Comparison of ENCODE assay signal across 8 cellular contexts in the genomic region with DNA sequence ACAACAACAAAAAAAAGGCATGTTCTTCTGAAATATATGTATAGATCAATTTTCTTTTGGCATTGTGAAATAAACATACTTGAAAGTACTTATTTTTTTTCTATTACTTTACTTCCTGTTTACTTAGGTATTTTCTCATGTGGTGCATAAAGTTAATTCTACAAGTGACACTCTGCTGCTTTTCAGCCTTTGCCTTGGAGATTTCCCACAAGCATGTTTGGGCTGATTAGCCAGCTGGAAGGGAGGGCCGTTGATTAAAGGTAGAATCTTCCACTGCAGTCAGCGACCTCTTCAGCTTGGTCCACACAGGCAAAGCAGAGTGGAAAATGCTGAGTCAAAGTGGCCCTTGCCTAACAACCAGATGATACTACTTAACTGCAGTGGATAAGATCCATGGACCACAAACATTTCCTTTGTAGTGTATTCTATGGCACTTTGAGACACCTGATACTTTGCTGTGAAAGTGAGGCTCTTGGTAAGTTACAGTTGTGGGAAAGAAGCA.
DNase-seq lines count a peak whose midpoint lies in the region; ATAC-seq, FAIRE-seq and TF ChIP-seq lines count a peak whose summit lies in the region.

No MANE protein-coding gene starts in this region.

- no peaks in the 10 kb centered on the region for H3K4me1 ChIP-seq in trophoblast cell (ENCODE audit: control insufficient read depth in 1 of 2, insufficient read depth in 2 of 2, low read length in 2 of 2)

- peak; percentile 74 for ATAC-seq in GM21381 (IDR thresholded peaks at IDR 0.05; ENCODE audit: unreplicated experiment)

- H2AK5ac ChIP-seq in trophoblast cell (ENCODE audit: low read length), result no peak overlapping the region

- H2AFZ ChIP-seq in trophoblast cell (ENCODE audit: insufficient read depth, low read length, poor library complexity), result no peak overlapping the region

- no peak overlapping the region for H3K27ac Mint-ChIP-seq in activated T-cell treated with anti-CD3 and anti-CD28 coated beads, Interleukin-2, amount 50 U/mL, for 24 hours

- H3K23ac ChIP-seq in trophoblast cell (ENCODE audit: low read length), result no peak overlapping the region

- H3K4me1 Mint-ChIP-seq in activated T-cell treated with anti-CD3 and anti-CD28 coated beads, Interleukin-2, amount 50 U/mL, for 24 hours (ENCODE audit: low read depth), result no peaks in the 10 kb centered on the region

- H3K36me3 ChIP-seq in bronchial epithelial cell (ENCODE audit: control insufficient read depth, insufficient read depth, low read length) (no peaks in the 10 kb centered on the region), trophoblast cell (ENCODE audit: control insufficient read depth in 1 of 2, insufficient read depth in 2 of 2, low read length in 2 of 2) (no peaks in the 10 kb centered on the region)

- no peak overlapping the region for H3K9ac ChIP-seq in trophoblast cell (ENCODE audit: low read length)

- no peak overlapping the region for H2BK5ac ChIP-seq in trophoblast cell (ENCODE audit: low read depth, low read length, poor library complexity)

- no peak overlapping the region for H3K4ac ChIP-seq in trophoblast cell (ENCODE audit: low read depth, low read length)

- H2BK12ac ChIP-seq in trophoblast cell (ENCODE audit: low read length), result no peak overlapping the region

- H4K8ac ChIP-seq in trophoblast cell (ENCODE audit: low read depth, low read length), result no peak overlapping the region

- H4K12ac ChIP-seq in trophoblast cell (ENCODE audit: low read depth, low read length), result no peak overlapping the region

- FAIRE-seq in bronchial epithelial cell (lab: Jason Lieb, UNC), result no peak

- no peak for TF ChIP-seq CTCF in bronchial epithelial cell (IDR thresholded peaks at IDR 0.05; ENCODE audit: insufficient read depth, low read length, severe bottlenecking)

- H3K27me3 ChIP-seq in bronchial epithelial cell (ENCODE audit: control insufficient read depth, insufficient read depth, low read length) (no peaks in the 10 kb centered on the region), trophoblast cell (ENCODE audit: insufficient read depth, low read length) (no peaks in the 10 kb centered on the region)

- no peaks in the 10 kb centered on the region for H3K79me2 ChIP-seq in trophoblast cell (ENCODE audit: control insufficient read depth, insufficient read depth, low read length, poor library complexity)

- no peaks in the 10 kb centered on the region for H3K27me3 Mint-ChIP-seq in activated T-cell treated with anti-CD3 and anti-CD28 coated beads, Interleukin-2, amount 50 U/mL, for 24 hours

- H3K4me3 ChIP-seq in bronchial epithelial cell (ENCODE audit: low read depth, low read length), result no peak overlapping the region
- no peak overlapping the region for H3K4me3 ChIP-seq in trophoblast cell (ENCODE audit: low read depth, low read length)

- no peak overlapping the region for H3K18ac ChIP-seq in trophoblast cell (ENCODE audit: low read length)

- no peak overlapping the region for H4K91ac ChIP-seq in trophoblast cell (ENCODE audit: low read depth, low read length)

- peak overlapping the region; percentile 12 for H3K27ac ChIP-seq in trophoblast cell (ENCODE audit: low read depth, low read length)

- H2BK120ac ChIP-seq in trophoblast cell (ENCODE audit: insufficient read depth, low read length, poor library complexity), result no peak overlapping the region

- H3K36me3 Mint-ChIP-seq in activated T-cell treated with anti-CD3 and anti-CD28 coated beads, Interleukin-2, amount 50 U/mL, for 24 hours (ENCODE audit: low read depth), result no peaks in the 10 kb centered on the region

- H3K4me3 Mint-ChIP-seq in activated T-cell treated with anti-CD3 and anti-CD28 coated beads, Interleukin-2, amount 50 U/mL, for 24 hours, result no peak overlapping the region

- peak; percentile 24 for DNase-seq in EL
- peak in 74 of 76 experiments; percentile 21 to 96 (median 77) for DNase-seq in HUDEP-2 (lab: John Stamatoyannopoulos, UW; ENCODE audit: unreplicated experiment in 76 of 76)
- DNase-seq in bronchial epithelial cell (ENCODE audit: low read depth), result peak; percentile 50
- no peak for DNase-seq in trophoblast cell
- DNase-seq in activated CD4-positive, alpha-beta T cell treated with anti-CD3 and anti-CD28 coated beads, Interleukin-2, amount 50 U/mL, for 1 hour, result no peak
- no peak for DNase-seq in activated T-cell treated with anti-CD3 and anti-CD28 coated beads, Interleukin-2, amount 50 U/mL, for 24 hours
- no peak for DNase-seq in NCI-H2196 treated with DMSO at 0.1 percent for 48 hours (lab: John Stamatoyannopoulos, UW; ENCODE audit: unreplicated experiment)

- no CpG with 5 or more reads among the region's 2 CpGs for WGBS in trophoblast cell (ENCODE audit: extremely low coverage, insufficient coverage, insufficient read length)

- no peak overlapping the region for H3K4me2 ChIP-seq in trophoblast cell (ENCODE audit: low read length)

- no peak overlapping the region for H3K14ac ChIP-seq in trophoblast cell (ENCODE audit: low read length)

- H3K79me1 ChIP-seq in trophoblast cell (ENCODE audit: low read length), result no peaks in the 10 kb centered on the region

- H3K9me3 Mint-ChIP-seq in activated T-cell treated with anti-CD3 and anti-CD28 coated beads, Interleukin-2, amount 50 U/mL, for 24 hours, result no peaks in the 10 kb centered on the region

- no peaks in the 10 kb centered on the region for H3K9me3 ChIP-seq in trophoblast cell (ENCODE audit: insufficient read depth, low read depth, low read length)

Comparison
In these comparisons a context has a peak if more than half of its experiments do, and no peak if none do; other contexts are left out.
1. DNase-seq: peak in EL (single experiment), HUDEP-2 (74 of 76) and bronchial epithelial cell (single experiment); none in trophoblast cell (0 of 2), activated CD4-positive, alpha-beta T cell treated with anti-CD3 and anti-CD28 coated beads, Interleukin-2, amount 50 U/mL, for 1 hour (single experiment), activated T-cell treated with anti-CD3 and anti-CD28 coated beads, Interleukin-2, amount 50 U/mL, for 24 hours (single experiment) and NCI-H2196 treated with DMSO at 0.1 percent for 48 hours (single experiment).